Comparison of ENCODE assay signal across 7 cellular contexts in the genomic region with DNA sequence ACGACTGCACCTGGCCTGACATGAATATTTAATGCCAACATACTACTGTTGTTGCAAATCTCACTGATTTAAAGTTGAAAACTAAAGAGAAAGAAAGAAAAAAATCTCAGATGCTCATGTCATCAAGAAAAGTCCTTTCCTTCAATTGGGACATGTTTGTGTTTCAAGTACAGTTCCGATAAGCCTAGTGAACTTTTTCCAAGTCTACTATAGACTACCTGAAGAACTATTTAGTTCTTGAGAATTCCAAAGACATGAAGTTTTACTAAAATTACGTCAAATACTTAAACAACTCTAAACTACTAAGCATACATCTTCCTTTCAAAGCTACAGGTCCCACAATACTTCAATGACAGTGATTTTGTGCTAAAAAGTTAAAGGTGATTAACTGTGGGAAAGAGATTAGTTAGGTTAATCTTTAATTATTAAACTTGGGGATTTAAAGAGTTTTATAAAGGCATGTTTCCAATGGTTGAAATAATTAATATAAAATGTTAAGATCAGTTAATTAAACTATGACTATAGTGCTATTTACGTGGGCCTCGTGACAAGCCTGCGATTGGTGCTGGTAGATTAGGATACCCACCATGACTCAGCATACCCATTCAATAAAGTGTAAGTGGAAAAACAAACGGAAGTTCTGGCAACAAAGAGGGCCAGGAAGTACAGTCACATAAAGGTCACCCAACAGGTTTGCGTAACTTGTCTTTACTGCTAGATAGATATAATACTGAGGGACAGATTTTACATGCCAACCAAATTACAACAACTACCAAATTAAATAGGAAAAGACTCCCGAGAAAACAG. TPM values are rescaled to one million over a fixed set of nuclear protein-coding genes. Genes with fewer than 3 reads are reported as not detected.
DNase-seq lines count a peak whose midpoint lies in the region; ATAC-seq and TF ChIP-seq lines count a peak whose summit lies in the region.

No MANE protein-coding gene starts in this region.

- DNase-seq in H4 (ENCODE audit: low spot score) (peak; percentile 46), OCI-M1 (lab: John Stamatoyannopoulos, UW) (peak; percentile 70), epithelial cell of proximal tubule (ENCODE audit: low read depth) (peak; percentile 80), renal cortical epithelial cell (ENCODE audit: low read depth) (peak; percentile 95), hypothalamus (lab: John Stamatoyannopoulos, UW) (no peak), mesothelial cell of epicardium (ENCODE audit: low spot score in 2 of 2, unreplicated experiment in 2 of 2) (no peak)

- peaks cover 34% of the 10 kb centered on the region for H3K36me3 Mint-ChIP-seq in mesothelial cell of epicardium

- no peak overlapping the region for H3K4me3 ChIP-seq in epithelial cell of proximal tubule (ENCODE audit: low read depth, low read length)

- H3K27ac Mint-ChIP-seq in mesothelial cell of epicardium: no peak overlapping the region

- H3K9me3 Mint-ChIP-seq in mesothelial cell of epicardium: no peaks in the 10 kb centered on the region

- no peak for ATAC-seq in GM19467 (IDR thresholded peaks at IDR 0.05; ENCODE audit: unreplicated experiment)

- no peak overlapping the region for H3K4me3 Mint-ChIP-seq in mesothelial cell of epicardium

- peaks cover 9% of the 10 kb centered on the region for H3K4me1 Mint-ChIP-seq in mesothelial cell of epicardium

- H3K27me3 Mint-ChIP-seq in mesothelial cell of epicardium (ENCODE audit: low read depth): no peaks in the 10 kb centered on the region

- no peak for TF ChIP-seq CTCF in epithelial cell of proximal tubule (conservative IDR thresholded peaks at IDR 0.05; ENCODE audit: low read depth, low read length)
- TF ChIP-seq CTCF in mesothelial cell of epicardium (IDR thresholded peaks at IDR 0.05; ENCODE audit: unreplicated experiment): no peak

RNA-seq across cellular contexts. Expression of gene SEPTIN10, which starts 55.5 kb away (rescaled TPM):
- 34.1 and 44.4 TPM in 2 replicates for total RNA-seq in H4 (2014; rRNA removed; shearing (Covaris generic))
- total RNA-seq in epithelial cell of proximal tubule: 64.0 and 80.6 TPM in 2 replicates
- total RNA-seq in renal cortical epithelial cell: 95.7 and 122 TPM in 2 replicates
- total RNA-seq in mesothelial cell of epicardium: 64.9 to 69.2 TPM (median 69.1 TPM) in 3 replicates

RNA-seq across cellular contexts. Expression of gene SOWAHC, which starts 55.9 kb away (rescaled TPM):
- 2.7 and 4.0 TPM in 2 replicates for total RNA-seq in H4 (2014; rRNA removed; shearing (Covaris generic))
- total RNA-seq in epithelial cell of proximal tubule (9.2 and 22.5 TPM in 2 replicates), renal cortical epithelial cell (20.7 and 23.4 TPM in 2 replicates), mesothelial cell of epicardium (15.9 to 16.8 TPM (median 16.0 TPM) in 3 replicates)

Comparison
In these comparisons a context has a peak if more than half of its experiments do, and no peak if none do; other contexts are left out.
1. DNase-seq: peak in H4 (single experiment), OCI-M1 (single experiment), epithelial cell of proximal tubule (single experiment) and renal cortical epithelial cell (single experiment); none in hypothalamus (0 of 51) and mesothelial cell of epicardium (0 of 2).